10 cellular contexts compared by ENCODE assay signal in genomic region chr15:39770748-39771689, GRCh38. TPM values are rescaled to one million over a fixed set of nuclear protein-coding genes. Genes with fewer than 3 reads are reported as not detected.
DNase-seq lines count a peak whose midpoint lies in the region; ATAC-seq and TF ChIP-seq lines count a peak whose summit lies in the region.
"Had no signal": no experiment of that assay in that cellular context is flagged by ENCODE, and none has a peak within 500 bp of the region (broad histone marks: within the 10 kb centered on the region; RNA-seq: fewer than 3 reads in every experiment).

No MANE protein-coding gene starts in this region.

- H3K27ac Mint-ChIP-seq in nephron progenitor cell = peak overlapping the region; percentile 92
- H3K27ac Mint-ChIP-seq: type B pancreatic cell had no signal

- TF ChIP-seq CTCF in nephron progenitor cell (IDR thresholded peaks at IDR 0.05) = no peak

- peaks cover 0 to 3% of the 10 kb centered on the region in 2 donors for H3K4me1 ChIP-seq in esophagus (ENCODE audit: control insufficient read depth in 2 of 2, insufficient read depth in 2 of 2, low read length in 1 of 2)

- WGBS in esophagus, 2 donors = 65 to 67% methylated on average over 8 of the region's 8 CpGs

- peaks cover 28% of the 10 kb centered on the region for H3K9me3 Mint-ChIP-seq in nephron progenitor cell
- H3K9me3 Mint-ChIP-seq: type B pancreatic cell had no signal

- no peak overlapping the region for H3K4me3 ChIP-seq in esophagus (ENCODE audit: low read depth in 1 of 2, low read length in 2 of 2)

- H3K27me3 ChIP-seq in esophagus (ENCODE audit: control insufficient read depth in 1 of 2, insufficient read depth in 2 of 2, low read length in 2 of 2) = no peaks in the 10 kb centered on the region

- peak overlapping the region; percentile 33 to 47 for H3K27ac ChIP-seq in esophagus (ENCODE audit: low read depth in 2 of 2, low read length in 1 of 2)

- H3K4me3 Mint-ChIP-seq in nephron progenitor cell = no peak overlapping the region
- H3K4me3 Mint-ChIP-seq: type B pancreatic cell had no signal

- H3K36me3 Mint-ChIP-seq in nephron progenitor cell (ENCODE audit: low read depth) = peaks cover 16% of the 10 kb centered on the region

- H3K9me3 ChIP-seq in esophagus (ENCODE audit: control insufficient read depth in 2 of 2, insufficient read depth in 1 of 2, low read depth in 1 of 2, low read length in 1 of 2) = no peaks in the 10 kb centered on the region

- ATAC-seq in GM18867 (IDR thresholded peaks at IDR 0.05; ENCODE audit: unreplicated experiment) (no peak), HG03280 (IDR thresholded peaks at IDR 0.05; ENCODE audit: unreplicated experiment) (no peak)

- H3K27me3 Mint-ChIP-seq in nephron progenitor cell (ENCODE audit: low read depth, poor library complexity) = peaks cover 9% of the 10 kb centered on the region

- DNase-seq in Ammon's horn (ENCODE audit: low spot score) (peak; percentile 9), NCI-H69 (lab: John Stamatoyannopoulos, UW) (peak; percentile 69), nephron progenitor cell (no peak), AML-193 (lab: John Stamatoyannopoulos, UW) (no peak), NCI-H1417 treated with DMSO at 0.1 percent for 48 hours (lab: John Stamatoyannopoulos, UW) (no peak)
- DNase-seq: head of caudate nucleus had no signal

- H3K36me3 ChIP-seq in esophagus (ENCODE audit: control insufficient read depth in 2 of 2, insufficient read depth in 2 of 2, low read length in 1 of 2) = no peaks in the 10 kb centered on the region

- peaks cover 20% of the 10 kb centered on the region for H3K4me1 Mint-ChIP-seq in nephron progenitor cell

RNA-seq across cellular contexts. Expression of gene FSIP1, which starts 11.6 kb away (rescaled TPM):
- polyA plus RNA-seq in esophagus = under 1 TPM; 0.21 to 0.29 TPM

Comparison
In these comparisons a context has a peak if more than half of its experiments do, and no peak if none do; other contexts are left out.
1. DNase-seq: peak in Ammon's horn (single experiment) and NCI-H69 (single experiment); none in nephron progenitor cell (single experiment), AML-193 (0 of 2) and NCI-H1417 treated with DMSO at 0.1 percent for 48 hours (single experiment).